In the genomic region with DNA sequence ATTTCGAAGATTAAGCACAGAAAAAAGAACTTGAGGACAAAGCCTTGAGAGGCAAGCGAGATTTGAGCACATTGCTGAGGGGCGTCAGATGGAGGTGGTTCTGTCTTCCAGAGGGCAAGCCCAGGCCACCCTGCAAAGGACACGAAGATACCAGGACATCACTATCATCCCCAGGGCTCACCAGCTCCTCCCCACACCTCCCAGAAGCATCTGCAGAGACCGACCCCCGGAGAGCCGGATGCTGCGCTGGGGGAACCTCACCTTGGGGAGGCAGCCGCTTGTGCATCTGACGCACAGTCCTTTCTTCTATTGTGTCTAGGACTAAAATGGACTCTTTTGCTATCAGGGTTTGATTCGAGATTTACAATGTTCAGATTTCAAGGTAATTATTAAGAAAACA, we compare ENCODE assay signal across 25 cellular contexts.
"Had no signal": no experiment of that assay in that cellular context is flagged by ENCODE, and none has a peak within 500 bp of the region (broad histone marks: within the 10 kb centered on the region; RNA-seq: fewer than 3 reads in every experiment).

No MANE protein-coding gene starts in this region.

- ATAC-seq: activated CD4-positive, CD25-positive, alpha-beta regulatory T cell treated with anti-CD3 and anti-CD28 coated beads, Interleukin-2, amount 50 U/mL, for 24 hours; activated CD8-positive, alpha-beta T cell treated with anti-CD3 and anti-CD28 coated beads for 36 hours; SK-N-SH treated with all-trans-retinoic acid at 6 μM for 48 hours had no signal

- H3K27ac Mint-ChIP-seq: activated CD8-positive, alpha-beta T cell treated with anti-CD3 and anti-CD28 coated beads for 36 hours; activated naive CD8-positive, alpha-beta T cell treated with anti-CD3 and anti-CD28 coated beads, Interleukin-2, amount 10 ng/mL, durations not matched to agents 7 days and 5 days had no signal

- H3K9me3 Mint-ChIP-seq: activated CD8-positive, alpha-beta T cell treated with anti-CD3 and anti-CD28 coated beads for 36 hours; activated naive CD8-positive, alpha-beta T cell treated with anti-CD3 and anti-CD28 coated beads, Interleukin-2, amount 10 ng/mL, durations not matched to agents 7 days and 5 days had no signal

- H3K36me3 ChIP-seq: adrenal gland, breast epithelium, Peyer's patch, SJSA1 had no signal

- H3K4me1 ChIP-seq: adrenal gland, breast epithelium, Peyer's patch, SJSA1 had no signal

- H3K27ac ChIP-seq: adrenal gland, breast epithelium, Peyer's patch, RWPE1, SJSA1 had no signal

- H3K4me1 Mint-ChIP-seq: activated naive CD8-positive, alpha-beta T cell treated with anti-CD3 and anti-CD28 coated beads, Interleukin-2, amount 10 ng/mL, durations not matched to agents 7 days and 5 days had no signal

- H3K4me3 Mint-ChIP-seq: activated CD8-positive, alpha-beta T cell treated with anti-CD3 and anti-CD28 coated beads for 36 hours; activated naive CD8-positive, alpha-beta T cell treated with anti-CD3 and anti-CD28 coated beads, Interleukin-2, amount 10 ng/mL, durations not matched to agents 7 days and 5 days had no signal

- DNase-seq: activated CD4-positive, alpha-beta T cell treated with anti-CD3 and anti-CD28 coated beads for 4 hours; activated CD8-positive, alpha-beta memory T cell treated with anti-CD3 and anti-CD28 coated beads, Interleukin-2, amount 50 U/mL, for 48 hours; activated CD8-positive, alpha-beta T cell treated with anti-CD3 and anti-CD28 coated beads for 36 hours; activated naive CD4-positive, alpha-beta T cell treated with anti-CD3 and anti-CD28 coated beads, Interleukin-2, amount 50 U/mL, for 16 hours; activated naive CD8-positive, alpha-beta T cell treated with anti-CD3 and anti-CD28 coated beads, Interleukin-2, amount 10 ng/mL, durations not matched to agents 7 days and 5 days; activated T-cell treated with anti-CD3 and anti-CD28 coated beads, Interleukin-2, amount 50 U/mL, for 1 hour; adrenal gland; anterior cingulate cortex; caudate nucleus; Karpas-422; MM.1S; NCI-H1105; NCI-H146; NCI-H187 treated with DMSO at 0.1 percent for 48 hours; NCI-H2107; NCI-H2171 treated with DMSO at 0.1 percent for 48 hours; NCI-H510A treated with DMSO at 0.1 percent for 48 hours; SHP77; SW 1271 had no signal

- H3K36me3 Mint-ChIP-seq: activated naive CD8-positive, alpha-beta T cell treated with anti-CD3 and anti-CD28 coated beads, Interleukin-2, amount 10 ng/mL, durations not matched to agents 7 days and 5 days had no signal

- H3K27me3 ChIP-seq: adrenal gland, Peyer's patch, SJSA1 had no signal

- H3K4me3 ChIP-seq: adrenal gland, breast epithelium, Peyer's patch, SJSA1 had no signal

- H3K9me3 ChIP-seq: adrenal gland, breast epithelium, Peyer's patch, SJSA1 had no signal
